ENCODE assay signal across 13 cellular contexts in genomic region chr2:134360750-134361487, GRCh38.
A peak's percentile ranks its signal among the peaks of the same experiment; 100 is the strongest.
DNase-seq lines count a peak whose midpoint lies in the region; ATAC-seq lines count a peak whose summit lies in the region.
"Had no signal": no experiment of that assay in that cellular context is flagged by ENCODE, and none has a peak within 500 bp of the region (broad histone marks: within the 10 kb centered on the region; RNA-seq: fewer than 3 reads in every experiment).

No MANE protein-coding gene starts in this region.

- DNase-seq in COR-L47 (lab: John Stamatoyannopoulos, UW) (peak; percentile 34), NCI-H446 treated with DMSO at 0.1 percent for 48 hours (lab: John Stamatoyannopoulos, UW) (peak; percentile 89), globus pallidus (ENCODE audit: low spot score) (peak; percentile 85), nucleus accumbens (lab: John Stamatoyannopoulos, UW) (peak in 50 of 56 donors; percentile 25 to 83 (median 65)), NCI-H1930 (lab: John Stamatoyannopoulos, UW) (no peak), NCI-H526 treated with DMSO at 0.1 percent for 48 hours (lab: John Stamatoyannopoulos, UW) (no peak)
- DNase-seq: activated CD4-positive, alpha-beta T cell treated with anti-CD3 and anti-CD28 coated beads, Interleukin-2, amount 50 U/mL, for 48 hours; foreskin melanocyte; GOT3; MV-4-11 had no signal

- ATAC-seq in HG02884 (IDR thresholded peaks at IDR 0.05; ENCODE audit: unreplicated experiment) (no peak), GM18858 (IDR thresholded peaks at IDR 0.05; ENCODE audit: unreplicated experiment) (no peak)
- ATAC-seq: left lobe of liver had no signal

Comparison
In these comparisons a context has a peak if more than half of its experiments do, and no peak if none do; other contexts are left out.
1. DNase-seq: peak in COR-L47 (single experiment), NCI-H446 treated with DMSO at 0.1 percent for 48 hours (single experiment), globus pallidus (single experiment) and nucleus accumbens (50 of 56); none in NCI-H1930 (0 of 2) and NCI-H526 treated with DMSO at 0.1 percent for 48 hours (single experiment).